Comparison of ENCODE assay signal across 8 cellular contexts in the genomic region with DNA sequence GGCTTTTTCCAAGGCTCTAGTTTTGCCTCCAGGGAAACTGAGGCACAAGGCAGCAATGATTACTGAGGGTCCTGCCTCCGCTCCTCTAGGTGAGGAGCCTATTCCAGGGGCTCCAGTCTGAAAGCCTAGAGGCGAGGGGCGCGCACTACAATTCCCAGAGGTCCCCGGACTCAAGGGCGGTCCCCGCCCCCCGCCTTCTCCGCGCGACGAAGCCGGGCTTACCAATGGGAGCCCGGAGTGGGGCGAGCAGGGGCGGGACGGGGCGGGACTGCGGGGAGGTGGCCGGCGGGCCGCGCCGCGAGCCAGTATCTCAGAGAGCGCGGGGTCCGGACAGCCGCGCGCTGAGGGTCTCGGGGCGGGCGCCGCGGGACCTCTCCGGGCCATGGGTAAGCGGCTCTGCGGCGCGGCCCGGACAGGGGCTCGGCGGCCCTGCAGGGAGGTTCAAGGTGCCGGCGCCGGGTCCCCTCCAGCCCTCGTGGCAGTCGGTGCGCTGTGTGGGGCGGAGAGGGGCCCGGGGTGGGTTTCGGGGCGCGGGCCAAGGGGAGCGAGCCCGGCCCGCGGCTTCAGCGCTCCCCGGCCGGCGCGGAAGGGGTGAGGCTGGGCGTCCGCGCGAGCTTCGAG. TPM values are rescaled to one million over a fixed set of nuclear protein-coding genes. Genes with fewer than 3 reads are reported as not detected.
DNase-seq lines count a peak whose midpoint lies in the region; ATAC-seq and TF ChIP-seq lines count a peak whose summit lies in the region.

A gene with protein sequence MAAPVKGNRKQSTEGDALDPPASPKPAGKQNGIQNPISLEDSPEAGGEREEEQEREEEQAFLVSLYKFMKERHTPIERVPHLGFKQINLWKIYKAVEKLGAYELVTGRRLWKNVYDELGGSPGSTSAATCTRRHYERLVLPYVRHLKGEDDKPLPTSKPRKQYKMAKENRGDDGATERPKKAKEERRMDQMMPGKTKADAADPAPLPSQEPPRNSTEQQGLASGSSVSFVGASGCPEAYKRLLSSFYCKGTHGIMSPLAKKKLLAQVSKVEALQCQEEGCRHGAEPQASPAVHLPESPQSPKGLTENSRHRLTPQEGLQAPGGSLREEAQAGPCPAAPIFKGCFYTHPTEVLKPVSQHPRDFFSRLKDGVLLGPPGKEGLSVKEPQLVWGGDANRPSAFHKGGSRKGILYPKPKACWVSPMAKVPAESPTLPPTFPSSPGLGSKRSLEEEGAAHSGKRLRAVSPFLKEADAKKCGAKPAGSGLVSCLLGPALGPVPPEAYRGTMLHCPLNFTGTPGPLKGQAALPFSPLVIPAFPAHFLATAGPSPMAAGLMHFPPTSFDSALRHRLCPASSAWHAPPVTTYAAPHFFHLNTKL (plus strand): TSS at position 308 of the 621 bp plus-strand sequence. CDS start 75 bp downstream, at position 383.

- peak; percentile 97 for DNase-seq in CD1c-positive myeloid dendritic cell (ENCODE audit: extremely low spot score)
- peak; percentile 30 for DNase-seq in NCI-H748 treated with DMSO at 0.1 percent for 48 hours (lab: John Stamatoyannopoulos, UW)
- peak; percentile 91 to 94 for DNase-seq in activated CD4-positive, alpha-beta T cell treated with anti-CD3 and anti-CD28 coated beads, Interleukin-2, amount 50 U/mL, for 4 hours
- DNase-seq in dermis microvascular lymphatic vessel endothelial cell (ENCODE audit: low read depth in 2 of 2), result peak; percentile 72 to 93
- peak; percentile 90 to 99 for DNase-seq in lower leg skin (ENCODE audit: low spot score in 2 of 2)
- peak; percentile 91 to 94 for DNase-seq in stimulated activated CD4-positive, alpha-beta T cell treated with anti-CD3 and anti-CD28 coated beads, Interleukin-4, amount 100 ng/mL, for 4 hours

- no peak for TF ChIP-seq CTCF in lower leg skin (IDR thresholded peaks at IDR 0.05)

- intact Hi-C loops in lower leg skin (cut with DNase I; ENCODE audit: low total_unique reads), result no loop called here

- WGBS in lower leg skin, 2 donors, result 0 to 2% methylated on average over 18 to 42 of the region's 69 CpGs

- ATAC-seq in GM19351 (IDR thresholded peaks at IDR 0.05; ENCODE audit: unreplicated experiment) (peak; percentile 53), HG03521 (IDR thresholded peaks at IDR 0.05; ENCODE audit: unreplicated experiment) (peak; percentile 53)

- H3K4me3 ChIP-seq in lower leg skin (ENCODE audit: low read depth, poor library complexity, severe bottlenecking), result peak within 1 kb of the TSS; percentile 88

- TF ChIP-seq POLR2A in lower leg skin (IDR thresholded peaks at IDR 0.05), result peak in 1 of 2 donors; percentile 91

RNA-seq across cellular contexts. Expression of the gene that starts here (rescaled TPM):
- total RNA-seq in dermis microvascular lymphatic vessel endothelial cell (9.6 and 13.1 TPM in 2 replicates), lower leg skin (10 to 100 TPM; 12.0 to 23.0 (median 19.7) TPM)

Comparison
In these comparisons a context has a peak if more than half of its experiments do, and no peak if none do; other contexts are left out.
1. Peak in every context shown above with its lines: DNase-seq, ATAC-seq and H3K4me3 ChIP-seq.
2. DNase-seq: peak in every context shown above with its lines; median percentile 97 in CD1c-positive myeloid dendritic cell; 94 in lower leg skin; 92 in activated CD4-positive, alpha-beta T cell treated with anti-CD3 and anti-CD28 coated beads, Interleukin-2, amount 50 U/mL, for 4 hours; 92 in stimulated activated CD4-positive, alpha-beta T cell treated with anti-CD3 and anti-CD28 coated beads, Interleukin-4, amount 100 ng/mL, for 4 hours; 82 in dermis microvascular lymphatic vessel endothelial cell; 30 in NCI-H748 treated with DMSO at 0.1 percent for 48 hours.